8 cellular contexts compared by ENCODE assay signal in genomic region chr11:14891143-14892035, GRCh38. TPM values are rescaled to one million over a fixed set of nuclear protein-coding genes. Genes with fewer than 3 reads are reported as not detected.
DNase-seq lines count a peak whose midpoint lies in the region; ATAC-seq and TF ChIP-seq lines count a peak whose summit lies in the region.

No MANE protein-coding gene starts in this region.

- H3K27ac ChIP-seq in coronary artery (peak overlapping the region; percentile 88 to 93), left lung (peak overlapping the region; percentile 89 to 93)

- no peaks in the 10 kb centered on the region for H3K27me3 Mint-ChIP-seq in activated CD4-positive, alpha-beta T cell treated with anti-CD3 and anti-CD28 coated beads, Interleukin-2, amount 10 ng/mL, durations not matched to agents 24 days and 14 days

- H3K27me3 ChIP-seq in BJ (ENCODE audit: control insufficient read depth, insufficient read depth, low read length) (no peaks in the 10 kb centered on the region; the same call in 1 of the 2 replicates), left lung (no peaks in the 10 kb centered on the region)

- H3K9me3 Mint-ChIP-seq in activated CD4-positive, alpha-beta T cell treated with anti-CD3 and anti-CD28 coated beads, Interleukin-2, amount 10 ng/mL, durations not matched to agents 24 days and 14 days: no peaks in the 10 kb centered on the region

- TF ChIP-seq CTCF in BJ (IDR thresholded peaks at IDR 0.05; ENCODE audit: insufficient read depth, low read depth, low read length) (no peak), coronary artery (IDR thresholded peaks at IDR 0.05) (no peak), left lung (IDR thresholded peaks at IDR 0.05) (no peak)

- H3K36me3 Mint-ChIP-seq in activated CD4-positive, alpha-beta T cell treated with anti-CD3 and anti-CD28 coated beads, Interleukin-2, amount 10 ng/mL, durations not matched to agents 24 days and 14 days (ENCODE audit: low read depth): peaks cover 26% of the 10 kb centered on the region

- H3K4me3 ChIP-seq in BJ (ENCODE audit: low read depth, low read length) (peak overlapping the region; percentile 58), coronary artery (peak overlapping the region; percentile 77), left lung (peak overlapping the region; percentile 55 to 71)

- peaks cover 59% of the 10 kb centered on the region for H3K4me1 Mint-ChIP-seq in activated CD4-positive, alpha-beta T cell treated with anti-CD3 and anti-CD28 coated beads, Interleukin-2, amount 10 ng/mL, durations not matched to agents 24 days and 14 days

- DNase-seq in BJ (ENCODE audit: low read depth): peak; percentile 26
- peak; percentile 63 for DNase-seq in GM19238 (ENCODE audit: insufficient read length, low spot score)
- peak; percentile 74 to 89 for DNase-seq in NCI-H524 (lab: John Stamatoyannopoulos, UW)
- DNase-seq in activated CD4-positive, alpha-beta T cell treated with anti-CD3 and anti-CD28 coated beads, Interleukin-2, amount 10 ng/mL, durations not matched to agents 24 days and 14 days: peak; percentile 97
- peak; percentile 89 for DNase-seq in coronary artery (ENCODE audit: low spot score)
- DNase-seq in left lung: peak; percentile 92 to 96
- peak; percentile 81 to 82 for DNase-seq in stimulated activated CD4-positive, alpha-beta T cell treated with anti-CD3 and anti-CD28 coated beads, Interleukin-2, amount 100 ng/mL, for 24 hours

- ATAC-seq in HG03439 (IDR thresholded peaks at IDR 0.05; ENCODE audit: unreplicated experiment) (peak; percentile 71), left lung (peak; percentile 90)

- peaks cover 4 to 60% of the 10 kb centered on the region in 2 donors for H3K4me1 ChIP-seq in left lung

- intact Hi-C loops in activated CD4-positive, alpha-beta T cell treated with anti-CD3 and anti-CD28 coated beads, Interleukin-2, amount 10 ng/mL, durations not matched to agents 24 days and 14 days (cut with micrococcal nuclease): loop anchor here (1.0 to 10.0 kb wide), 9 partner anchors 14 to 1604 kb away; partner anchors contain the start of gene PSMA1
- intact Hi-C loops in left lung (cut with DNase I): no loop called here

- H3K27ac Mint-ChIP-seq in activated CD4-positive, alpha-beta T cell treated with anti-CD3 and anti-CD28 coated beads, Interleukin-2, amount 10 ng/mL, durations not matched to agents 24 days and 14 days: peak overlapping the region; percentile 99

- H3K9me3 ChIP-seq in left lung: no peaks in the 10 kb centered on the region

- H3K4me3 Mint-ChIP-seq in activated CD4-positive, alpha-beta T cell treated with anti-CD3 and anti-CD28 coated beads, Interleukin-2, amount 10 ng/mL, durations not matched to agents 24 days and 14 days: peak overlapping the region; percentile 93

- H3K36me3 ChIP-seq in BJ (ENCODE audit: control insufficient read depth, insufficient read depth, low read length) (no peaks in the 10 kb centered on the region), left lung (no peaks in the 10 kb centered on the region)

- CTCF ChIA-PET in BJ (lab: Yijun Ruan, JAX): interaction anchor here (0.5 to 2.7 kb wide), 5 partner anchors 13 to 355 kb away, joined by 3 to 24 read pairs (median 4); no protein-coding TSS in a partner anchor

- POLR2A ChIA-PET in BJ (lab: Charles Lee): interaction anchor here (0.6 to 0.9 kb wide), 3 partner anchors 374 to 655 kb away, joined by 3 to 12 read pairs (median 3); no protein-coding TSS in a partner anchor

RNA-seq across cellular contexts. Expression of gene CYP2R1, which starts 0.6 kb away (rescaled TPM):
- 7.3 and 14.0 TPM in 2 replicates for polyA plus RNA-seq in BJ (2011; rRNA removed)
- polyA minus RNA-seq in BJ (2011; rRNA and poly(A)+ RNA removed): 3.4 and 4.7 TPM in 2 replicates
- total RNA-seq in activated CD4-positive, alpha-beta T cell treated with anti-CD3 and anti-CD28 coated beads, Interleukin-2, amount 10 ng/mL, durations not matched to agents 24 days and 14 days: 13.1 and 13.7 TPM in 2 replicates
- total RNA-seq in left lung: 10 to 100 TPM; 11.5 to 13.3 TPM

Comparison
In these comparisons a context has a peak if more than half of its experiments do, and no peak if none do; other contexts are left out.
1. Peak in every context shown above with its lines: DNase-seq, ATAC-seq, H3K4me3 ChIP-seq and H3K27ac ChIP-seq.
2. DNase-seq: peak in every context shown above with its lines; median percentile 97 in activated CD4-positive, alpha-beta T cell treated with anti-CD3 and anti-CD28 coated beads, Interleukin-2, amount 10 ng/mL, durations not matched to agents 24 days and 14 days; 94 in left lung; 89 in coronary artery; 82 in NCI-H524; 82 in stimulated activated CD4-positive, alpha-beta T cell treated with anti-CD3 and anti-CD28 coated beads, Interleukin-2, amount 100 ng/mL, for 24 hours; 63 in GM19238; 26 in BJ.